28 cellular contexts compared by ENCODE assay signal in the genomic region with DNA sequence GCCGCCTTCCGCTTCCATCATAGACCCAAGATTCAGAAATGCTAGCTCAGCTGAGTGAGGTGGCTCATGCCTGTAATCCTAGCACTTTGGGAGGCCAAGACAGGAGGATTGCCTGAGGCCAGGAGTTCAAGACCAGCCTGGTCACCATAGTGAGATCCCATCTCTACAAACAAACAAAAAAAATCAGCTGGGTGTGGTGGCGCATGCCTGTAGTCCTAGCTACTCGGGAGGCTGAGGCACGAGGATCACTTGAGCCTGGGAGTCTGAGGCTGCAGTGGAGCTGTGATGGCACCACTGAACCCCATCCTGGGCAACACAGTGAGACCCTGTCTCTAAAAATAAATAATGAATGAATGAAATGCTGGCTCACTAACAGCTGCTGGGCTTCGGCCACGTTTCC. TPM values are rescaled to one million over a fixed set of nuclear protein-coding genes. Genes with fewer than 3 reads are reported as not detected.
DNase-seq lines count a peak whose midpoint lies in the region; ATAC-seq and TF ChIP-seq lines count a peak whose summit lies in the region.
"Had no signal": no experiment of that assay in that cellular context is flagged by ENCODE, and none has a peak within 500 bp of the region (broad histone marks: within the 10 kb centered on the region; RNA-seq: fewer than 3 reads in every experiment).

No MANE protein-coding gene starts in this region.

- H3K4me3 Mint-ChIP-seq in activated T-cell treated with anti-CD3 and anti-CD28 coated beads, Interleukin-2, amount 50 U/mL, for 24 hours, result no peak overlapping the region
- H3K4me3 Mint-ChIP-seq: CD4-positive, alpha-beta T cell; HFFc6 had no signal

- peaks cover 12% of the 10 kb centered on the region for H3K4me1 Mint-ChIP-seq in activated T-cell treated with anti-CD3 and anti-CD28 coated beads, Interleukin-2, amount 50 U/mL, for 24 hours (ENCODE audit: low read depth)

- no peaks in the 10 kb centered on the region for H3K9me3 Mint-ChIP-seq in activated T-cell treated with anti-CD3 and anti-CD28 coated beads, Interleukin-2, amount 50 U/mL, for 24 hours
- H3K9me3 Mint-ChIP-seq: CD4-positive, alpha-beta T cell; HFFc6 had no signal

- H3K9ac ChIP-seq in NT2/D1 (ENCODE audit: insufficient read length, low read depth), result peak overlapping the region; percentile 42
- H3K9ac ChIP-seq in mesenchymal stem cell (ENCODE audit: low read length), result no peak overlapping the region
- H3K9ac ChIP-seq: BLaER1 had no signal

- H3K79me1 ChIP-seq in mesenchymal stem cell (replicated peaks; ENCODE audit: low read length, poor library complexity, severe bottlenecking), result no peaks in the 10 kb centered on the region

- no peak overlapping the region for H3K23ac ChIP-seq in mesenchymal stem cell (ENCODE audit: low read length in 2 of 2)

- TF ChIP-seq CTCF in sigmoid colon (IDR thresholded peaks at IDR 0.05), result no peak

- H3K4me1 ChIP-seq in NT2/D1 (ENCODE audit: insufficient read depth, insufficient read length) (peaks cover 17% of the 10 kb centered on the region), mesenchymal stem cell (ENCODE audit: control insufficient read depth, insufficient read depth, low read depth, low read length) (peaks cover 14% of the 10 kb centered on the region), sigmoid colon (peaks cover 0 to 25% (median 22%) of the 10 kb centered on the region in 4 donors)

- peak overlapping the region; percentile 30 for H2BK15ac ChIP-seq in mesenchymal stem cell (ENCODE audit: low read depth, poor library complexity, severe bottlenecking)

- no peak overlapping the region for H2AFZ ChIP-seq in mesenchymal stem cell (ENCODE audit: low read depth, low read length)
- H2AFZ ChIP-seq: PC-9 had no signal

- no peak overlapping the region for H2AK5ac ChIP-seq in mesenchymal stem cell (ENCODE audit: low read length, severe bottlenecking)

- H3K27ac Mint-ChIP-seq in activated T-cell treated with anti-CD3 and anti-CD28 coated beads, Interleukin-2, amount 50 U/mL, for 24 hours, result no peak overlapping the region
- H3K27ac Mint-ChIP-seq: CD4-positive, alpha-beta T cell; HFFc6 had no signal

- no peak overlapping the region for H4K8ac ChIP-seq in mesenchymal stem cell (ENCODE audit: low read length)

- no peak overlapping the region for H3K14ac ChIP-seq in mesenchymal stem cell (ENCODE audit: low read length in 2 of 2)

- H3K36me3 Mint-ChIP-seq in activated T-cell treated with anti-CD3 and anti-CD28 coated beads, Interleukin-2, amount 50 U/mL, for 24 hours (ENCODE audit: low read depth), result no peaks in the 10 kb centered on the region

- peak; percentile 23 for DNase-seq in activated T-cell treated with anti-CD3 and anti-CD28 coated beads, Interleukin-2, amount 50 U/mL, for 24 hours
- DNase-seq in activated T-cell treated with anti-CD3 and anti-CD28 coated beads for 4 hours (no peak), NT2/D1 (ENCODE audit: low read depth, low spot score) (no peak), mesenchymal stem cell (no peak), sigmoid colon (peak; percentile 39), epidermal melanocyte (ENCODE audit: insufficient read length, low spot score) (no peak)
- DNase-seq: ACHN; Caco-2; CD4-positive, alpha-beta T cell; DMS 273 treated with DMSO at 0.1 percent for 48 hours; DMS79 treated with DMSO at 0.1 percent for 48 hours; H7; HFFc6; KG1; NCI-H1105; NCI-H2029 treated with DMSO at 0.1 percent for 48 hours; NCI-H2171 treated with DMSO at 0.1 percent for 48 hours; NCI-H446 treated with DMSO at 0.1 percent for 48 hours; NCI-H526 treated with DMSO at 0.1 percent for 48 hours; PC-9; SHP77 treated with DMSO at 0.1 percent for 48 hours had no signal

- ATAC-seq in HG02884 (IDR thresholded peaks at IDR 0.05; ENCODE audit: unreplicated experiment), result no peak
- no peak for ATAC-seq in HG03520 (IDR thresholded peaks at IDR 0.05; ENCODE audit: unreplicated experiment)

- H3K27me3 Mint-ChIP-seq in activated T-cell treated with anti-CD3 and anti-CD28 coated beads, Interleukin-2, amount 50 U/mL, for 24 hours, result no peaks in the 10 kb centered on the region

- TF ChIP-seq EP300 in sigmoid colon (IDR thresholded peaks at IDR 0.05), result no peak

- H2BK12ac ChIP-seq in mesenchymal stem cell (ENCODE audit: low read length in 2 of 2), result no peak overlapping the region

- no peak overlapping the region for H3K4me3 ChIP-seq in NT2/D1 (ENCODE audit: insufficient read length, low read depth)
- H3K4me3 ChIP-seq in mesenchymal stem cell (ENCODE audit: insufficient read depth in 1 of 2, low read depth in 1 of 2, low read length in 2 of 2), result no peak overlapping the region
- no peak overlapping the region for H3K4me3 ChIP-seq in sigmoid colon
- H3K4me3 ChIP-seq: BLaER1, PC-9, SK-N-MC had no signal

- no peak overlapping the region for H3K4ac ChIP-seq in mesenchymal stem cell (ENCODE audit: low read depth in 1 of 2, low read length in 2 of 2)

- H3K27ac ChIP-seq in mesenchymal stem cell (ENCODE audit: low read length, poor library complexity, severe bottlenecking) (no peak overlapping the region), sigmoid colon (no peak overlapping the region)
- H3K27ac ChIP-seq: 22Rv1, BLaER1, HL-60, PC-9, RWPE1, SK-N-MC had no signal

- WGBS in mesenchymal stem cell, result 97% methylated on average over 7 of the region's 7 CpGs
- 94 to 95% methylated on average over 7 of the region's 7 CpGs for WGBS in sigmoid colon, 2 donors

- intact Hi-C loops in sigmoid colon (cut with DNase I), result loop anchor here (10.0 kb wide), 1 partner anchor 264 kb away; no protein-coding TSS in a partner anchor

- H2BK5ac ChIP-seq in mesenchymal stem cell (ENCODE audit: low read depth, low read length, poor library complexity, severe bottlenecking), result no peak overlapping the region

- no peak for TF ChIP-seq POLR2A in sigmoid colon (IDR thresholded peaks at IDR 0.05)

- H3K36me3 ChIP-seq in NT2/D1 (ENCODE audit: insufficient read depth, insufficient read length, low read length), result no peaks in the 10 kb centered on the region
- no peaks in the 10 kb centered on the region for H3K36me3 ChIP-seq in mesenchymal stem cell (ENCODE audit: control insufficient read depth in 1 of 2, insufficient read depth in 2 of 2, low read depth in 1 of 2, low read length in 2 of 2)
- no peaks in the 10 kb centered on the region for H3K36me3 ChIP-seq in sigmoid colon
- H3K36me3 ChIP-seq: BLaER1 had no signal

- H3K4me2 ChIP-seq in mesenchymal stem cell (ENCODE audit: low read length, poor library complexity, severe bottlenecking), result no peak overlapping the region
- H3K4me2 ChIP-seq: BLaER1, PC-9 had no signal

- no peak overlapping the region for H3K18ac ChIP-seq in mesenchymal stem cell (ENCODE audit: low read depth in 1 of 2, low read length in 2 of 2)

- no peak overlapping the region for H2BK120ac ChIP-seq in mesenchymal stem cell (ENCODE audit: low read depth, low read length)

- H4K91ac ChIP-seq in mesenchymal stem cell (ENCODE audit: low read length), result no peak overlapping the region

- H3K9me3 ChIP-seq in NT2/D1 (ENCODE audit: insufficient read depth, low read length), result no peaks in the 10 kb centered on the region
- no peaks in the 10 kb centered on the region for H3K9me3 ChIP-seq in mesenchymal stem cell (ENCODE audit: control insufficient read depth, low read length)
- no peaks in the 10 kb centered on the region for H3K9me3 ChIP-seq in sigmoid colon
- H3K9me3 ChIP-seq: BLaER1, Caco-2 had no signal

- H3K27me3 ChIP-seq in NT2/D1 (ENCODE audit: insufficient read depth, insufficient read length) (no peaks in the 10 kb centered on the region), mesenchymal stem cell (ENCODE audit: control insufficient read depth in 1 of 2, insufficient read depth in 1 of 2, low read length in 2 of 2) (no peaks in the 10 kb centered on the region), sigmoid colon (no peaks in the 10 kb centered on the region)
- H3K27me3 ChIP-seq: BLaER1 had no signal

RNA-seq across cellular contexts. Expression of a gene that starts 39.7 kb away (rescaled TPM):
- polyA plus RNA-seq in mesenchymal stem cell (2013, experiment 1 of 2), result 99.5 TPM
- polyA plus RNA-seq in mesenchymal stem cell (2013, experiment 2 of 2), result 104 TPM
- 100 to 1,000 TPM in 2 of 4 donors, 10 to 100 TPM in 2; 72.0 to 128 (median 112) TPM for total RNA-seq in sigmoid colon
- 10 to 100 TPM; 49.0 to 79.3 (median 68.5) TPM for polyA plus RNA-seq in sigmoid colon

Comparison
In these comparisons a context has a peak if more than half of its experiments do, and no peak if none do; other contexts are left out.
1. DNase-seq: peak in activated T-cell treated with anti-CD3 and anti-CD28 coated beads, Interleukin-2, amount 50 U/mL, for 24 hours (single experiment) and sigmoid colon (single experiment); none in activated T-cell treated with anti-CD3 and anti-CD28 coated beads for 4 hours (single experiment), NT2/D1 (single experiment), mesenchymal stem cell (single experiment) and epidermal melanocyte (single experiment).